Comparison of ENCODE assay signal across 11 cellular contexts in genomic region chr5:82365744-82366228, GRCh38.
A peak's percentile ranks its signal among the peaks of the same experiment; 100 is the strongest.
DNase-seq lines count a peak whose midpoint lies in the region; ATAC-seq and TF ChIP-seq lines count a peak whose summit lies in the region.
"Had no signal": no experiment of that assay in that cellular context is flagged by ENCODE, and none has a peak within 500 bp of the region (broad histone marks: within the 10 kb centered on the region; RNA-seq: fewer than 3 reads in every experiment).

No MANE protein-coding gene starts in this region.

- CTCF ChIA-PET in MCF 10A (lab: Yijun Ruan, JAX): interaction anchor here (0.6 to 1.8 kb wide), 8 partner anchors 11 to 1199 kb away, joined by 3 to 6 read pairs (median 4); no protein-coding TSS in a partner anchor

- intact Hi-C loops in MCF 10A (cut with micrococcal nuclease): loop anchor here (1.0 kb wide), 1 partner anchor 56 kb away; no protein-coding TSS in a partner anchor
- intact Hi-C loops in breast epithelium (cut with DNase I; ENCODE audit: low total_unique reads): loop anchor here (5.0 kb wide), 1 partner anchor 1192 kb away; no protein-coding TSS in a partner anchor
- intact Hi-C loops in transverse colon (cut with DNase I; ENCODE audit: low total_unique reads): no loop called here

- TF ChIP-seq POLR2A in breast epithelium (IDR thresholded peaks at IDR 0.05) (no peak), upper lobe of left lung (IDR thresholded peaks at IDR 0.05) (no peak), transverse colon (IDR thresholded peaks at IDR 0.05) (no peak)

- in situ Hi-C loops in transverse colon (cut with MboI; ENCODE audit: low pct_ligation_motif_present in 1 of 4, low pct_unique_long_range_greater_than_20kb in 1 of 4, low sequenced_read_pairs in 3 of 4): loop anchor here in 3 of 4 donors (25.0 kb wide), 3 partner anchors 422 to 1197 kb away; no protein-coding TSS in a partner anchor

- WGBS in upper lobe of left lung, 2 donors: 69 to 72% methylated on average over 5 of the region's 5 CpGs
- WGBS in transverse colon (ENCODE audit: low coverage in 1 of 2), 2 donors: 62 to 73% methylated on average over 2 to 5 of the region's 5 CpGs

- H3K4me1 ChIP-seq in breast epithelium: no peaks in the 10 kb centered on the region
- H3K4me1 ChIP-seq in upper lobe of left lung: peaks cover 6 to 15% (median 9%) of the 10 kb centered on the region in 4 donors
- no peaks in the 10 kb centered on the region for H3K4me1 ChIP-seq in transverse colon

- H3K27ac Mint-ChIP-seq in MCF 10A (ENCODE audit: low read depth, unreplicated experiment): peak overlapping the region; percentile 46
- H3K27ac Mint-ChIP-seq in glutamatergic neuron (ENCODE audit: unreplicated experiment): no peak overlapping the region
- H3K27ac Mint-ChIP-seq: CD4-positive, alpha-beta T cell had no signal

- no peak for TF ChIP-seq EP300 in upper lobe of left lung (IDR thresholded peaks at IDR 0.05)
- TF ChIP-seq EP300 in transverse colon (IDR thresholded peaks at IDR 0.05; ENCODE audit: low read depth): no peak

- TF ChIP-seq CTCF in MCF 10A (IDR thresholded peaks at IDR 0.05; ENCODE audit: unreplicated experiment) (no peak), breast epithelium (IDR thresholded peaks at IDR 0.05) (no peak), foreskin fibroblast (IDR thresholded peaks at IDR 0.05; ENCODE audit: low read depth, low read length) (no peak), upper lobe of left lung (IDR thresholded peaks at IDR 0.05) (no peak), transverse colon (IDR thresholded peaks at IDR 0.05) (no peak), glutamatergic neuron (IDR thresholded peaks at IDR 0.05; ENCODE audit: partially characterized antibody, unreplicated experiment) (no peak)

- H3K27me3 Mint-ChIP-seq in MCF 10A (ENCODE audit: insufficient read depth, unreplicated experiment) (no peaks in the 10 kb centered on the region), glutamatergic neuron (ENCODE audit: unreplicated experiment) (peaks cover 1% of the 10 kb centered on the region)
- H3K27me3 Mint-ChIP-seq: CD4-positive, alpha-beta T cell had no signal

- H3K9me3 Mint-ChIP-seq in MCF 10A (ENCODE audit: unreplicated experiment) (no peaks in the 10 kb centered on the region), glutamatergic neuron (ENCODE audit: unreplicated experiment) (no peaks in the 10 kb centered on the region)
- H3K9me3 Mint-ChIP-seq: CD4-positive, alpha-beta T cell had no signal

- DNase-seq in MCF 10A (ENCODE audit: unreplicated experiment) (peak; percentile 82), breast epithelium (ENCODE audit: low spot score in 2 of 2) (no peak), SHP77 treated with DMSO at 0.1 percent for 48 hours (lab: John Stamatoyannopoulos, UW) (peak; percentile 62), foreskin fibroblast (peak; percentile 62 to 71), upper lobe of left lung (peak in 1 of 2 donors; percentile 47), OCI-M1 (lab: John Stamatoyannopoulos, UW) (no peak), transverse colon (no peak), glutamatergic neuron (no peak)
- DNase-seq: activated gamma-delta T cell; CD4-positive, alpha-beta T cell; NCI-H2171 had no signal

- ATAC-seq in upper lobe of left lung (ENCODE audit: low FRiP score in 2 of 2): peak; percentile 49 to 77

- H3K36me3 Mint-ChIP-seq in MCF 10A (ENCODE audit: insufficient read depth, unreplicated experiment): no peaks in the 10 kb centered on the region
- no peaks in the 10 kb centered on the region for H3K36me3 Mint-ChIP-seq in glutamatergic neuron (ENCODE audit: unreplicated experiment)

- H3K27ac ChIP-seq in breast epithelium (no peak overlapping the region), upper lobe of left lung (no peak overlapping the region), transverse colon (no peak overlapping the region)

- H3K36me3 ChIP-seq in breast epithelium (no peaks in the 10 kb centered on the region), upper lobe of left lung (no peaks in the 10 kb centered on the region), transverse colon (no peaks in the 10 kb centered on the region)

- no peak overlapping the region for H3K4me3 Mint-ChIP-seq in MCF 10A (ENCODE audit: unreplicated experiment)
- no peak overlapping the region for H3K4me3 Mint-ChIP-seq in glutamatergic neuron (ENCODE audit: unreplicated experiment)
- H3K4me3 Mint-ChIP-seq: CD4-positive, alpha-beta T cell had no signal

- no TSS peak for BruUV-seq in MCF 10A (replicated peaks; lab: Mats Ljungman, UMichigan)

- H3K4me3 ChIP-seq in breast epithelium: no peak overlapping the region
- H3K4me3 ChIP-seq in foreskin fibroblast (ENCODE audit: low read depth in 1 of 2, low read length in 2 of 2): no peak overlapping the region
- H3K4me3 ChIP-seq in upper lobe of left lung: no peak overlapping the region
- no peak overlapping the region for H3K4me3 ChIP-seq in transverse colon

- H3K4me1 Mint-ChIP-seq in MCF 10A (ENCODE audit: insufficient read depth, unreplicated experiment): peaks cover 18% of the 10 kb centered on the region
- no peaks in the 10 kb centered on the region for H3K4me1 Mint-ChIP-seq in glutamatergic neuron (ENCODE audit: low read depth, unreplicated experiment)

- POLR2A ChIA-PET in MCF 10A (lab: Yijun Ruan, JAX): interaction anchor here (0.7 to 1.4 kb wide), 3 partner anchors 8 to 56 kb away, joined by 3 to 5 read pairs (median 3); no protein-coding TSS in a partner anchor

- H3K9me3 ChIP-seq in breast epithelium: no peaks in the 10 kb centered on the region
- no peaks in the 10 kb centered on the region for H3K9me3 ChIP-seq in upper lobe of left lung
- H3K9me3 ChIP-seq in transverse colon: no peaks in the 10 kb centered on the region

- H3K27me3 ChIP-seq in breast epithelium: no peaks in the 10 kb centered on the region
- no peaks in the 10 kb centered on the region for H3K27me3 ChIP-seq in upper lobe of left lung
- no peaks in the 10 kb centered on the region for H3K27me3 ChIP-seq in transverse colon

Comparison
In these comparisons a context has a peak if more than half of its experiments do, and no peak if none do; other contexts are left out.
1. DNase-seq: peak in MCF 10A (single experiment), SHP77 treated with DMSO at 0.1 percent for 48 hours (single experiment) and foreskin fibroblast (2 of 2); none in breast epithelium (0 of 2), OCI-M1 (single experiment), transverse colon (single experiment) and glutamatergic neuron (single experiment).